In the genomic region with DNA sequence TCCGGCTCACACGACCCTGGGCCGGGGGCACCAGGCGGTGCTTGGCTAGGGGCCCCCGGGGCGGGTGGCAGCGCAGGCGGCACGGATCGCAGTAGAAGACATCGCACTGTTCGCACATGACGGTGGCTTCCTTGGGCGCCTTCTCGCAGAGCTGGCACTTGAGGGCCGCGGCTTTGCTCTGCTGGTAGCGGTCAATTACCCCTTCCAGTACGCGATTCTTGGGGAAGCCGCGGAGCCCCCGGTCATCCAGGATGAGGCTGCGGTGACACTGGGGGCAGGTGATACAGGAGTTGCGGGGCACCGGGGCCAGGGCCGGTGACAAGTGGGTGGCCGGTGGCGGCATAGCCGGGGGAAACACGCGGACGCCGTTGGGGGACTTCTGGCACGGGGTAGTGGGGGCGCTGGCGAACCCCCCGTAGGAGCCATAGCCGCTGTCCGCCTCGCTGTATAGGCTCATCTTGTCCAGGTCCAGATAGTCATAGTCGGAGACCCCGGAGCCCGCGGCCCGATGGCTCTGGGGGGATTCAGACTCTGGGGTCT, we compare ENCODE assay signal across 8 cellular contexts. TPM values are rescaled to one million over a fixed set of nuclear protein-coding genes. Genes with fewer than 3 reads are reported as not detected.
DNase-seq lines count a peak whose midpoint lies in the region; ATAC-seq and TF ChIP-seq lines count a peak whose summit lies in the region.

No MANE protein-coding gene starts in this region.

- H3K36me3 ChIP-seq in mesodermal cell (ENCODE audit: control insufficient read depth, insufficient read depth, low read length) (no peaks in the 10 kb centered on the region), testis (ENCODE audit: low read depth, missing control alignments) (no peaks in the 10 kb centered on the region)

- TF ChIP-seq CTCF in testis (IDR thresholded peaks at IDR 0.05), result no peak

- ATAC-seq in GM21528 (IDR thresholded peaks at IDR 0.05; ENCODE audit: low FRiP score, unreplicated experiment), result no peak

- no peak for TF ChIP-seq POLR2A in testis (IDR thresholded peaks at IDR 0.05)

- H3K27me3 ChIP-seq in testis, result no peaks in the 10 kb centered on the region

- intact Hi-C loops in testis (cut with DNase I; ENCODE audit: low total_unique reads), result no loop called here

- peak overlapping the region; percentile 86 for H3K27ac ChIP-seq in cingulate gyrus (ENCODE audit: low read depth, low read length)
- H3K27ac ChIP-seq in mesodermal cell (ENCODE audit: low read depth, low read length, severe bottlenecking), result no peak overlapping the region
- H3K27ac ChIP-seq in testis, result no peak overlapping the region

- peak overlapping the region; percentile 52 for H3K4me3 ChIP-seq in mesodermal cell (ENCODE audit: extremely low read depth, insufficient read depth, low read length, poor library complexity, severe bottlenecking)
- peak overlapping the region; percentile 61 to 79 for H3K4me3 ChIP-seq in testis

- peak; percentile 35 for DNase-seq in NCI-H2227 (lab: John Stamatoyannopoulos, UW; ENCODE audit: unreplicated experiment)
- DNase-seq in NCI-H2227 treated with DMSO at 0.1 percent for 48 hours (lab: John Stamatoyannopoulos, UW), result no peak
- DNase-seq in SK-N-DZ (ENCODE audit: low spot score), result peak; percentile 17
- no peak for DNase-seq in testis
- DNase-seq in activated CD4-positive, CD25-positive, alpha-beta regulatory T cell (lab: John Stamatoyannopoulos, UW), result no peak

- H3K4me1 ChIP-seq in mesodermal cell (ENCODE audit: control insufficient read depth, insufficient read depth, low read length, poor library complexity, severe bottlenecking) (peaks cover 6% of the 10 kb centered on the region), testis (peaks cover 18% of the 10 kb centered on the region)

- WGBS in mesodermal cell (ENCODE audit: insufficient coverage in 2 of 2), 2 experiments, result 1 to 4% methylated on average over 40 to 42 of the region's 46 CpGs
- 0 to 4% methylated on average over 8 to 27 of the region's 46 CpGs for WGBS in testis, 2 donors

- no peaks in the 10 kb centered on the region for H3K9me3 ChIP-seq in mesodermal cell (ENCODE audit: control insufficient read depth, low read length)
- no peaks in the 10 kb centered on the region for H3K9me3 ChIP-seq in testis

RNA-seq across cellular contexts. Expression of a gene that starts 0.6 kb away (rescaled TPM):
- 9.1 and 9.4 TPM in 2 replicates for polyA plus RNA-seq in SK-N-DZ (2014; cell fraction: cytosol; rRNA removed)
- polyA plus RNA-seq in SK-N-DZ (2014; cell fraction: nucleus; rRNA removed), result 14.6 and 20.1 TPM in 2 replicates
- polyA plus RNA-seq in mesodermal cell (2013, experiment 1 of 2), result 2.8 TPM
- polyA plus RNA-seq in mesodermal cell (2013, experiment 2 of 2), result 1.8 TPM
- total RNA-seq in testis, result 1 to 10 TPM; 6.0 to 8.5 TPM
- polyA plus RNA-seq in testis (ENCODE audit: insufficient read depth, low read depth, low replicate concordance), result 2.1 TPM

Comparison
In these comparisons a context has a peak if more than half of its experiments do, and no peak if none do; other contexts are left out.
1. DNase-seq: peak in NCI-H2227 (single experiment) and SK-N-DZ (single experiment); none in NCI-H2227 treated with DMSO at 0.1 percent for 48 hours (single experiment), testis (single experiment) and activated CD4-positive, CD25-positive, alpha-beta regulatory T cell (0 of 4).